1 cellular context compared by ENCODE assay signal in the genomic region with DNA sequence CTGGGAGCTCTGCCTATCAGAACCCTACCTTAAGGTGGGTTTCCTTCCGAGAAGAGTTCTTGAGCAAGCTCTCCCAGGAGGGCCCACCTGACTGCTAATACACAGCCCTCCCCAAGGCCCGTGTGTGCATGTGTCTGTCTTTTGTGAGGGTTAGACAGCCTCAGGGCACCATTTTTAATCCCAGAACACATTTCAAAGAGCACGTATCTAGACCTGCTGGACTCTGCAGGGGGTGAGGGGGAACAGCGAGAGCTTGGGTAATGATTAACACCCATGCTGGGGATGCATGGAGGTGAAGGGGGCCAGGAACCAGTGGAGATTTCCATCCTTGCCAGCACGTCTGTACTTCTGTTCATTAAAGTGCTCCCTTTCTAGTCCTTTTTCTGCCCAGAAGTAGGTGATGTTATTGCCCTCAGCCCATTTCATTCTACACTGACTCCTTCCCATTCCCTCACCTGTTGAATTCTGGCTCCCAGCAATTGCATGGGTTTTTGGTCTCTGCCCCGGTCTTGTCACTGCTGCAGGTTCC.
TF ChIP-seq lines count a peak whose summit lies in the region.

No MANE protein-coding gene starts in this region.

TF ChIP-seq in HepG2, 621 proteins besides CTCF, POLR2A, EP300 and RAD21 (continued from another document):
- TF ChIP-seq, protein P1, sequence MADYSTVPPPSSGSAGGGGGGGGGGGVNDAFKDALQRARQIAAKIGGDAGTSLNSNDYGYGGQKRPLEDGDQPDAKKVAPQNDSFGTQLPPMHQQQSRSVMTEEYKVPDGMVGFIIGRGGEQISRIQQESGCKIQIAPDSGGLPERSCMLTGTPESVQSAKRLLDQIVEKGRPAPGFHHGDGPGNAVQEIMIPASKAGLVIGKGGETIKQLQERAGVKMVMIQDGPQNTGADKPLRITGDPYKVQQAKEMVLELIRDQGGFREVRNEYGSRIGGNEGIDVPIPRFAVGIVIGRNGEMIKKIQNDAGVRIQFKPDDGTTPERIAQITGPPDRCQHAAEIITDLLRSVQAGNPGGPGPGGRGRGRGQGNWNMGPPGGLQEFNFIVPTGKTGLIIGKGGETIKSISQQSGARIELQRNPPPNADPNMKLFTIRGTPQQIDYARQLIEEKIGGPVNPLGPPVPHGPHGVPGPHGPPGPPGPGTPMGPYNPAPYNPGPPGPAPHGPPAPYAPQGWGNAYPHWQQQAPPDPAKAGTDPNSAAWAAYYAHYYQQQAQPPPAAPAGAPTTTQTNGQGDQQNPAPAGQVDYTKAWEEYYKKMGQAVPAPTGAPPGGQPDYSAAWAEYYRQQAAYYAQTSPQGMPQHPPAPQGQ (CRISPR knock-in tag; IDR thresholded peaks at IDR 0.05; ENCODE audit: borderline replicate concordance), result no peak
- TF ChIP-seq ZNF589 (CRISPR knock-in tag; conservative IDR thresholded peaks at IDR 0.05) (no peak), ZFP90 (CRISPR knock-in tag; IDR thresholded peaks at IDR 0.05; ENCODE audit: borderline replicate concordance) (0 out of 2 replicates have a peak, but pooled peaks have one; percentile 30), ZFP1 (CRISPR knock-in tag; IDR thresholded peaks at IDR 0.05) (0 out of 2 replicates have a peak, but pooled peaks have one; percentile 57), RFX3 (CRISPR knock-in tag; IDR thresholded peaks at IDR 0.05) (no peak), GTF2F1 (IDR thresholded peaks at IDR 0.05; ENCODE audit: low read length) (no peak), MXD4 (CRISPR knock-in tag; IDR thresholded peaks at IDR 0.05) (peak; percentile 45), MIER3 (CRISPR knock-in tag; IDR thresholded peaks at IDR 0.05; ENCODE audit: borderline replicate concordance) (peak; percentile 61), POLR2G (IDR thresholded peaks at IDR 0.05; ENCODE audit: low read depth, low read length) (peak; percentile 70), ZMYM2 (CRISPR knock-in tag; IDR thresholded peaks at IDR 0.05) (no peak), HNRNPUL1 (IDR thresholded peaks at IDR 0.05; ENCODE audit: low read depth, low read length) (peak; percentile 89), ZMYM3 (CRISPR knock-in tag; IDR thresholded peaks at IDR 0.05) (peak; percentile 77; the same call in 1 of the 2 replicates), JUND (CRISPR knock-in tag; IDR thresholded peaks at IDR 0.05) (no peak), ZNF274 (CRISPR knock-in tag; IDR thresholded peaks at IDR 0.05) (peak; percentile 57; the same call in 1 of the 2 replicates), ZBTB20 (CRISPR knock-in tag; IDR thresholded peaks at IDR 0.05; ENCODE audit: borderline replicate concordance, low read depth) (peak; percentile 41; the same call in 1 of the 2 replicates), FOXM1 (CRISPR knock-in tag; IDR thresholded peaks at IDR 0.05) (no peak), ZNF839 (CRISPR knock-in tag; IDR thresholded peaks at IDR 0.05; ENCODE audit: borderline replicate concordance) (0 out of 2 replicates have a peak, but pooled peaks have one; percentile 37), HOXA5 (CRISPR knock-in tag; IDR thresholded peaks at IDR 0.05) (0 out of 2 replicates have a peak, but pooled peaks have one; percentile 64), CENPT (CRISPR knock-in tag; IDR thresholded peaks at IDR 0.05; ENCODE audit: low read depth) (no peak), ZNF747 (CRISPR knock-in tag; IDR thresholded peaks at IDR 0.05; ENCODE audit: borderline replicate concordance) (peak; percentile 48; the same call in 1 of the 2 replicates)
- TF ChIP-seq, protein P2, sequence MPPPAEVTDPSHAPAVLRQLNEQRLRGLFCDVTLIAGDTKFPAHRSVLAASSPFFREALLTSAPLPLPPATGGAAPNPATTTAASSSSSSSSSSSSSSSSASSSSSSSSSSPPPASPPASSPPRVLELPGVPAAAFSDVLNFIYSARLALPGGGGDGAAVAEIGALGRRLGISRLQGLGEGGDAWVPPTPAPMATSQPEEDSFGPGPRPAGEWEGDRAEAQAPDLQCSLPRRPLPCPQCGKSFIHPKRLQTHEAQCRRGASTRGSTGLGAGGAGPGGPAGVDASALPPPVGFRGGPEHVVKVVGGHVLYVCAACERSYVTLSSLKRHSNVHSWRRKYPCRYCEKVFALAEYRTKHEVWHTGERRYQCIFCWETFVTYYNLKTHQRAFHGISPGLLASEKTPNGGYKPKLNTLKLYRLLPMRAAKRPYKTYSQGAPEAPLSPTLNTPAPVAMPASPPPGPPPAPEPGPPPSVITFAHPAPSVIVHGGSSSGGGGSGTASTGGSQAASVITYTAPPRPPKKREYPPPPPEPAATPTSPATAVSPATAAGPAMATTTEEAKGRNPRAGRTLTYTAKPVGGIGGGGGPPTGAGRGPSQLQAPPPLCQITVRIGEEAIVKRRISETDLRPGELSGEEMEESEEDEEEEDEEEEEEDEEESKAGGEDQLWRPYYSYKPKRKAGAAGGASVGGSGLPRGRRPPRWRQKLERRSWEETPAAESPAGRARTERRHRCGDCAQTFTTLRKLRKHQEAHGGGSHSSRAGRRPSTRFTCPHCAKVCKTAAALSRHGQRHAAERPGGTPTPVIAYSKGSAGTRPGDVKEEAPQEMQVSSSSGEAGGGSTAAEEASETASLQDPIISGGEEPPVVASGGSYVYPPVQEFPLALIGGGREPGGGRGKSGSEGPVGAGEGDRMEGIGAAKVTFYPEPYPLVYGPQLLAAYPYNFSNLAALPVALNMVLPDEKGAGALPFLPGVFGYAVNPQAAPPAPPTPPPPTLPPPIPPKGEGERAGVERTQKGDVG (CRISPR knock-in tag; IDR thresholded peaks at IDR 0.05; ENCODE audit: borderline replicate concordance), result 0 out of 2 replicates have a peak, but pooled peaks have one; percentile 12
- TF ChIP-seq, protein P3, sequence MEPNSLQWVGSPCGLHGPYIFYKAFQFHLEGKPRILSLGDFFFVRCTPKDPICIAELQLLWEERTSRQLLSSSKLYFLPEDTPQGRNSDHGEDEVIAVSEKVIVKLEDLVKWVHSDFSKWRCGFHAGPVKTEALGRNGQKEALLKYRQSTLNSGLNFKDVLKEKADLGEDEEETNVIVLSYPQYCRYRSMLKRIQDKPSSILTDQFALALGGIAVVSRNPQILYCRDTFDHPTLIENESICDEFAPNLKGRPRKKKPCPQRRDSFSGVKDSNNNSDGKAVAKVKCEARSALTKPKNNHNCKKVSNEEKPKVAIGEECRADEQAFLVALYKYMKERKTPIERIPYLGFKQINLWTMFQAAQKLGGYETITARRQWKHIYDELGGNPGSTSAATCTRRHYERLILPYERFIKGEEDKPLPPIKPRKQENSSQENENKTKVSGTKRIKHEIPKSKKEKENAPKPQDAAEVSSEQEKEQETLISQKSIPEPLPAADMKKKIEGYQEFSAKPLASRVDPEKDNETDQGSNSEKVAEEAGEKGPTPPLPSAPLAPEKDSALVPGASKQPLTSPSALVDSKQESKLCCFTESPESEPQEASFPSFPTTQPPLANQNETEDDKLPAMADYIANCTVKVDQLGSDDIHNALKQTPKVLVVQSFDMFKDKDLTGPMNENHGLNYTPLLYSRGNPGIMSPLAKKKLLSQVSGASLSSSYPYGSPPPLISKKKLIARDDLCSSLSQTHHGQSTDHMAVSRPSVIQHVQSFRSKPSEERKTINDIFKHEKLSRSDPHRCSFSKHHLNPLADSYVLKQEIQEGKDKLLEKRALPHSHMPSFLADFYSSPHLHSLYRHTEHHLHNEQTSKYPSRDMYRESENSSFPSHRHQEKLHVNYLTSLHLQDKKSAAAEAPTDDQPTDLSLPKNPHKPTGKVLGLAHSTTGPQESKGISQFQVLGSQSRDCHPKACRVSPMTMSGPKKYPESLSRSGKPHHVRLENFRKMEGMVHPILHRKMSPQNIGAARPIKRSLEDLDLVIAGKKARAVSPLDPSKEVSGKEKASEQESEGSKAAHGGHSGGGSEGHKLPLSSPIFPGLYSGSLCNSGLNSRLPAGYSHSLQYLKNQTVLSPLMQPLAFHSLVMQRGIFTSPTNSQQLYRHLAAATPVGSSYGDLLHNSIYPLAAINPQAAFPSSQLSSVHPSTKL (CRISPR knock-in tag; IDR thresholded peaks at IDR 0.05), result peak; percentile 77
- TF ChIP-seq, protein P4, sequence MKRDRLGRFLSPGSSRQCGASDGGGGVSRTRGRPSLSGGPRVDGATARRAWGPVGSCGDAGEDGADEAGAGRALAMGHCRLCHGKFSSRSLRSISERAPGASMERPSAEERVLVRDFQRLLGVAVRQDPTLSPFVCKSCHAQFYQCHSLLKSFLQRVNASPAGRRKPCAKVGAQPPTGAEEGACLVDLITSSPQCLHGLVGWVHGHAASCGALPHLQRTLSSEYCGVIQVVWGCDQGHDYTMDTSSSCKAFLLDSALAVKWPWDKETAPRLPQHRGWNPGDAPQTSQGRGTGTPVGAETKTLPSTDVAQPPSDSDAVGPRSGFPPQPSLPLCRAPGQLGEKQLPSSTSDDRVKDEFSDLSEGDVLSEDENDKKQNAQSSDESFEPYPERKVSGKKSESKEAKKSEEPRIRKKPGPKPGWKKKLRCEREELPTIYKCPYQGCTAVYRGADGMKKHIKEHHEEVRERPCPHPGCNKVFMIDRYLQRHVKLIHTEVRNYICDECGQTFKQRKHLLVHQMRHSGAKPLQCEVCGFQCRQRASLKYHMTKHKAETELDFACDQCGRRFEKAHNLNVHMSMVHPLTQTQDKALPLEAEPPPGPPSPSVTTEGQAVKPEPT (CRISPR knock-in tag; IDR thresholded peaks at IDR 0.05; ENCODE audit: low read depth), result no peak
- TF ChIP-seq, protein P5, sequence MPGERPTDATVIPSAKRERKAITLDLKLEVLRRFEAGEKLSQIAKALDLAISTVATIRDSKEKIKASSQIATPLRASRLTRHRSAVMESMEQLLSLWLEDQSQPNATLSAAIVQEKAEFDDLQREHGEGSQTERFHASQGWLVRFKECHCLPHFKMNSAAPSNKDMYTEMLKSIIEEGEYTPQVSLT (CRISPR knock-in tag; IDR thresholded peaks at IDR 0.05; ENCODE audit: borderline replicate concordance, low read depth), result no peak
- TF ChIP-seq, protein P6, sequence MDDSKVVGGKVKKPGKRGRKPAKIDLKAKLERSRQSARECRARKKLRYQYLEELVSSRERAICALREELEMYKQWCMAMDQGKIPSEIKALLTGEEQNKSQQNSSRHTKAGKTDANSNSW (CRISPR knock-in tag; IDR thresholded peaks at IDR 0.05; ENCODE audit: borderline replicate concordance), result no peak
- TF ChIP-seq, protein P7, sequence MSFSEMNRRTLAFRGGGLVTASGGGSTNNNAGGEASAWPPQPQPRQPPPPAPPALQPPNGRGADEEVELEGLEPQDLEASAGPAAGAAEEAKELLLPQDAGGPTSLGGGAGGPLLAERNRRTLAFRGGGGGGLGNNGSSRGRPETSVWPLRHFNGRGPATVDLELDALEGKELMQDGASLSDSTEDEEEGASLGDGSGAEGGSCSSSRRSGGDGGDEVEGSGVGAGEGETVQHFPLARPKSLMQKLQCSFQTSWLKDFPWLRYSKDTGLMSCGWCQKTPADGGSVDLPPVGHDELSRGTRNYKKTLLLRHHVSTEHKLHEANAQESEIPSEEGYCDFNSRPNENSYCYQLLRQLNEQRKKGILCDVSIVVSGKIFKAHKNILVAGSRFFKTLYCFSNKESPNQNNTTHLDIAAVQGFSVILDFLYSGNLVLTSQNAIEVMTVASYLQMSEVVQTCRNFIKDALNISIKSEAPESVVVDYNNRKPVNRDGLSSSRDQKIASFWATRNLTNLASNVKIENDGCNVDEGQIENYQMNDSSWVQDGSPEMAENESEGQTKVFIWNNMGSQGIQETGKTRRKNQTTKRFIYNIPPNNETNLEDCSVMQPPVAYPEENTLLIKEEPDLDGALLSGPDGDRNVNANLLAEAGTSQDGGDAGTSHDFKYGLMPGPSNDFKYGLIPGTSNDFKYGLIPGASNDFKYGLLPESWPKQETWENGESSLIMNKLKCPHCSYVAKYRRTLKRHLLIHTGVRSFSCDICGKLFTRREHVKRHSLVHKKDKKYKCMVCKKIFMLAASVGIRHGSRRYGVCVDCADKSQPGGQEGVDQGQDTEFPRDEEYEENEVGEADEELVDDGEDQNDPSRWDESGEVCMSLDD (CRISPR knock-in tag; IDR thresholded peaks at IDR 0.05; ENCODE audit: borderline replicate concordance), result no peak
- TF ChIP-seq, protein P8, sequence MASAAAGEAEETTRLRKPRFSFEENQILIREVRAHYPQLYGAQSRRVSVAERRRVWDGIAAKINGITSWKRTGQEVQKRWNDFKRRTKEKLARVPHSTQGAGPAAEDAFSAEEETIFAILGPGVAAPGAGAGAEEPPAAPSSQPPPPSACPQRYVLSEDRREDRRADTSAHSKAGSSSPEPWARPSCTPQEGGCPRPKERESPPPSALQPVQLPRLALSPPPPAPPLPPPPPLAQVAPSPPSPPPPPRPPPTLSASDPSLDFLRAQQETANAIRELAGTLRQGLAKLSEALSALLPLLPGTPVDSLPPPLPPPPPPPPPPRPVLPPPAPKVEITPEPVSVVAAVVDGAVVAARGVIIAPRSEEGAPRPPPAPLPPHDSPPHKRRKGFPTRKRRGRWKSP (CRISPR knock-in tag; IDR thresholded peaks at IDR 0.05), result no peak
